In the genomic region with DNA sequence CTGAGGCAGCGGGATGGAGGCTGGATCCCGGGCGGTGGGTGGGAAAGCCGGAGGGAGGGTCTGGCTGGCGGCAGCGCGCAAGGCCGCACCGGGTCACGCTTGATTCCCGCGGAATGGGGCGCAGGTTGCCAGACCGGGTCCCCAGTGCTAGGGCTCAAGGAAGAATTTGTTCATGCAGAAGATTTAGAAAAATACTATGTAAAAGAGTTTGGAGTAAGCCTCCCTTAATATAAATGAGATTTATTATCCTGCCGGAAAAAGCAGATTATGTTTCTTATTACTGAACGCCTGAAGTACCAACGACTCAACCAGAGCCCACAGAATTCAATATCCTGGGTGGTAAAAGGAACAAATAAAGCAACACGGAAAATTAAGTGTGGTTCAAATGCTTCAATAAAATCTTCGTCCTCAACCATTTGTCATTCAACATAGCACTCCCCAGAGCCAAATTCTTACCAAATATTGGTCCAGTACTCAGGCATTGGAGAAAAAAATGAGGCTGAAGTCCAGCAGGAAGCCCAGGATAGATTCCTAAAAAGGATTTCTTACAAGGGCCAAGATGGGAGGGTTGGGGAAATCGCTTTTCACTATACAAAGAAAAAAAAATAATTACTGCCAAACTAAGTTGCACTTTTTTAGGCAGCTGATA, we compare ENCODE assay signal across 8 cellular contexts. TPM values are rescaled to one million over a fixed set of nuclear protein-coding genes. Genes with fewer than 3 reads are reported as not detected.
DNase-seq lines count a peak whose midpoint lies in the region; ATAC-seq, FAIRE-seq and TF ChIP-seq lines count a peak whose summit lies in the region.

No MANE protein-coding gene starts in this region.

- H4K8ac ChIP-seq in H1 (ENCODE audit: extremely low read depth, insufficient read depth, low read length), result no peak overlapping the region

- H3K23me2 ChIP-seq in H1 (ENCODE audit: low read depth, low read length), result no peaks in the 10 kb centered on the region

- ATAC-seq in GM19395 (IDR thresholded peaks at IDR 0.05; ENCODE audit: unreplicated experiment) (peak; percentile 6), HG03196 (IDR thresholded peaks at IDR 0.05; ENCODE audit: unreplicated experiment) (no peak), HG02623 (IDR thresholded peaks at IDR 0.05; ENCODE audit: unreplicated experiment) (no peak)
- ATAC-seq in activated CD4-positive, CD25-positive, alpha-beta regulatory T cell treated with anti-CD3 and anti-CD28 coated beads, Interleukin-2, amount 50 U/mL, for 24 hours, result no peak

- H3K79me2 ChIP-seq in H1 (ENCODE audit: control insufficient read depth in 1 of 2, insufficient read depth in 2 of 2, low read length in 2 of 2), result peaks cover 0 to 7% of the 10 kb centered on the region in 2 experiments; a peak in 2 of 4 replicates

- TF ChIP-seq RAD21 in H1 (IDR thresholded peaks at IDR 0.05 in 1 of 2, conservative IDR thresholded peaks at IDR 0.05 in 1 of 2; ENCODE audit: low read depth in 2 of 2, low read length in 2 of 2), result no peak

- H3K36me3 ChIP-seq in BJ (ENCODE audit: control insufficient read depth, insufficient read depth, low read length) (no peaks in the 10 kb centered on the region), NT2/D1 (ENCODE audit: insufficient read depth, insufficient read length, low read length) (no peaks in the 10 kb centered on the region), H1 (ENCODE audit: control insufficient read depth in 2 of 4, insufficient read depth in 4 of 4, low read length in 3 of 4) (no peaks in the 10 kb centered on the region), neuron (ENCODE audit: insufficient read depth, low read length) (no peaks in the 10 kb centered on the region)

- H2BK20ac ChIP-seq in H1 (ENCODE audit: low read length), result no peak overlapping the region

- no peaks in the 10 kb centered on the region for H3K4me1 ChIP-seq in NT2/D1 (ENCODE audit: insufficient read depth, insufficient read length)
- 0 out of 7 replicates have a peak, but pooled peaks cover 0 to 3% (median 0%) of the 10 kb centered on the region in 4 experiments for H3K4me1 ChIP-seq in H1 (replicated peaks in 1 of 4; ENCODE audit: control insufficient read depth in 3 of 4, insufficient read depth in 4 of 4, low read length in 3 of 4)
- H3K4me1 ChIP-seq in neuron (ENCODE audit: insufficient read depth, low read length), result peaks cover 19% of the 10 kb centered on the region

- peak overlapping the region; percentile 38 for H3K18ac ChIP-seq in H1 (ENCODE audit: extremely low read depth, low read length)

- no peak for TF ChIP-seq POLR2A in H1 (IDR thresholded peaks at IDR 0.05; ENCODE audit: control extremely low read depth in 1 of 2, low read depth in 2 of 2, low read length in 2 of 2)

- no peak overlapping the region for H3K14ac ChIP-seq in H1 (ENCODE audit: insufficient read length)

- no peak overlapping the region for H4K91ac ChIP-seq in H1 (replicated peaks; ENCODE audit: insufficient read length, low read length)

- H3K4ac ChIP-seq in H1 (replicated peaks; ENCODE audit: insufficient read length, low read depth, low read length), result no peak overlapping the region

- WGBS in H1 (ENCODE audit: extremely low coverage in 1 of 2, insufficient coverage in 1 of 2, insufficient read length in 1 of 2, insufficient replicate concordance in 2 of 2, low coverage in 1 of 2, low lambda C conversion rate in 2 of 2, missing lambda C conversion rate in 1 of 2), 2 experiments, result 4% methylated on average over 15 of the region's 20 CpGs; no CpG with 5 or more reads in 1 of the 2 experiments

- no peak for TF ChIP-seq EP300 in H1 (IDR thresholded peaks at IDR 0.05; ENCODE audit: borderline replicate concordance in 1 of 2, low read depth in 2 of 2, low read length in 2 of 2)

- TF ChIP-seq CTCF in BJ (IDR thresholded peaks at IDR 0.05; ENCODE audit: insufficient read depth, low read depth, low read length) (no peak), H1 (IDR thresholded peaks at IDR 0.05; ENCODE audit: control extremely low read depth in 1 of 3, insufficient read depth in 1 of 3, low read depth in 1 of 3, low read length in 3 of 3) (no peak)

- peak overlapping the region; percentile 81 for H3K4me3 ChIP-seq in BJ (ENCODE audit: low read depth, low read length)
- H3K4me3 ChIP-seq in NT2/D1 (ENCODE audit: insufficient read length, low read depth), result peak overlapping the region; percentile 83
- H3K4me3 ChIP-seq in H1 (ENCODE audit: extremely low read depth in 1 of 4, insufficient read depth in 2 of 4, low read depth in 3 of 4, low read length in 4 of 4), result peak overlapping the region; percentile 63 to 89 (median 75)
- H3K4me3 ChIP-seq in neuron (ENCODE audit: low read length), result peak overlapping the region; percentile 84

- CTCF ChIA-PET in BJ (lab: Yijun Ruan, JAX) (no interaction called here), H1 (lab: Charles Lee; ENCODE audit: partially characterized antibody) (no interaction called here)

- POLR2A ChIA-PET in BJ (lab: Charles Lee), result no interaction called here
- POLR2A ChIA-PET in H1 (lab: Charles Lee; ENCODE audit: partially characterized antibody), result interaction anchor here (0.9 kb wide), 1 partner anchor 15 kb away, joined by 5 read pairs; no protein-coding TSS in a partner anchor

- DNase-seq in BJ (ENCODE audit: low read depth) (no peak), NT2/D1 (ENCODE audit: low read depth, low spot score) (no peak), H1 (ENCODE audit: low read depth in 1 of 2, low spot score in 2 of 2) (no peak)

- no peak overlapping the region for H3K23ac ChIP-seq in H1 (ENCODE audit: insufficient read length)

- H2BK5ac ChIP-seq in H1 (ENCODE audit: low read depth, low read length), result peak overlapping the region; percentile 77; the same call in 1 of the 2 replicates

- H4K5ac ChIP-seq in H1 (ENCODE audit: insufficient read length, low read depth, low read length), result peak overlapping the region; percentile 29

- H4K20me1 ChIP-seq in H1 (replicated peaks in 1 of 2; ENCODE audit: control insufficient read depth in 1 of 2, insufficient read depth in 2 of 2, low read length in 2 of 2), result no peaks in the 10 kb centered on the region

- H3K79me1 ChIP-seq in H1 (ENCODE audit: low read depth, low read length), result no peaks in the 10 kb centered on the region

- peak overlapping the region; percentile 75 for H3K9ac ChIP-seq in NT2/D1 (ENCODE audit: insufficient read length, low read depth)
- peak overlapping the region; percentile 77 to 91 (median 86) for H3K9ac ChIP-seq in H1 (replicated peaks in 1 of 4; ENCODE audit: extremely low read depth in 1 of 4, low read depth in 3 of 4, low read length in 3 of 4)

- FAIRE-seq in H1 (lab: Jason Lieb, UNC), result no peak

- H3K9me3 ChIP-seq in NT2/D1 (ENCODE audit: insufficient read depth, low read length) (no peaks in the 10 kb centered on the region), H1 (ENCODE audit: insufficient read depth in 2 of 2, low read depth in 1 of 2, low read length in 1 of 2) (no peaks in the 10 kb centered on the region), neuron (ENCODE audit: low read length) (no peaks in the 10 kb centered on the region)

- no peak overlapping the region for H3K56ac ChIP-seq in H1 (replicated peaks; ENCODE audit: insufficient read length, low read depth, low read length)

- H2BK12ac ChIP-seq in H1 (ENCODE audit: low read depth, low read length), result no peak overlapping the region

- peak overlapping the region; percentile 77; the same call in 1 of the 2 replicates for H3K27ac ChIP-seq in H1 (ENCODE audit: low read depth, low read length)

- peak overlapping the region; percentile 61 to 64 for H3K4me2 ChIP-seq in H1 (ENCODE audit: insufficient read depth in 1 of 2, low read depth in 2 of 2, low read length in 2 of 2)

- no peak overlapping the region for H2BK15ac ChIP-seq in H1 (ENCODE audit: low read length)

- 0 out of 2 replicates have a peak overlapping the region, but pooled peaks have one; percentile 72 for H2AFZ ChIP-seq in H1 (ENCODE audit: low read length)
- peak overlapping the region; percentile 80 for H2AFZ ChIP-seq in neuron (ENCODE audit: low read depth, low read length)

- no peak overlapping the region for H2AK5ac ChIP-seq in H1 (ENCODE audit: low read depth, low read length)

- H3K27me3 ChIP-seq in BJ (ENCODE audit: control insufficient read depth, insufficient read depth, low read length) (no peaks in the 10 kb centered on the region), NT2/D1 (ENCODE audit: insufficient read depth, insufficient read length) (no peaks in the 10 kb centered on the region), H1 (replicated peaks in 1 of 4; ENCODE audit: control insufficient read depth in 3 of 4, extremely low read depth in 1 of 4, insufficient read depth in 3 of 4, low read length in 3 of 4) (no peaks in the 10 kb centered on the region), neuron (ENCODE audit: insufficient read depth, low read length) (no peaks in the 10 kb centered on the region)

- H2BK120ac ChIP-seq in H1 (replicated peaks; ENCODE audit: low read depth, low read length), result no peak overlapping the region

TF ChIP-seq in H1, 55 proteins besides CTCF, POLR2A, EP300 and RAD21 (continues in another document):
- TF ChIP-seq BRCA1 (IDR thresholded peaks at IDR 0.05; ENCODE audit: low read depth, low read length) (no peak), KDM4A (IDR thresholded peaks at IDR 0.05; ENCODE audit: low read depth, low read length, severe bottlenecking) (peak; percentile 48)
- TF ChIP-seq, protein P1, sequence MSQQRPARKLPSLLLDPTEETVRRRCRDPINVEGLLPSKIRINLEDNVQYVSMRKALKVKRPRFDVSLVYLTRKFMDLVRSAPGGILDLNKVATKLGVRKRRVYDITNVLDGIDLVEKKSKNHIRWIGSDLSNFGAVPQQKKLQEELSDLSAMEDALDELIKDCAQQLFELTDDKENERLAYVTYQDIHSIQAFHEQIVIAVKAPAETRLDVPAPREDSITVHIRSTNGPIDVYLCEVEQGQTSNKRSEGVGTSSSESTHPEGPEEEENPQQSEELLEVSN (IDR thresholded peaks at IDR 0.05), result peak; percentile 56; the same call in 1 of the 2 replicates

RNA-seq across cellular contexts. Expression of a gene that starts 1.2 kb away (rescaled TPM):
- polyA plus RNA-seq in BJ (2011; rRNA removed) (4.7 and 6.0 TPM in 2 replicates), H1 (2011; rRNA removed) (0.35 TPM in 2 replicates)
- 75.6 and 83.4 TPM in 2 replicates for polyA minus RNA-seq in BJ (2011; rRNA and poly(A)+ RNA removed)
- 0.46 and 1.3 TPM in 2 replicates for total RNA-seq in H1 (2021; fragmentation: NEBNext Ultra II Directional; extraction: Animal tissue kit (Norgen Biotek cat#: 25700))
- 0.14 TPM for polyA plus RNA-seq in H1 (2011; cell fraction: cytosol; rRNA removed)
- polyA plus RNA-seq in H1 (2011; cell fraction: nucleus; rRNA removed), result 0.86 TPM
- 0.08 to 0.20 TPM (median 0.11 TPM) in 4 replicates for polyA plus RNA-seq in H1 (2012, experiment 1 of 2)
- polyA plus RNA-seq in H1 (2012, experiment 2 of 2), result not detected
- 0.45 TPM for polyA plus RNA-seq in H1 (2013, experiment 1 of 2)
- polyA plus RNA-seq in H1 (2013, experiment 2 of 2), result 0.11 TPM
- 3.5 and 4.8 TPM in 2 replicates for polyA minus RNA-seq in H1 (2011; rRNA and poly(A)+ RNA removed)
- polyA minus RNA-seq in H1 (2011; cell fraction: cytosol; rRNA and poly(A)+ RNA removed), result 1.8 TPM
- 12.4 TPM for polyA minus RNA-seq in H1 (2011; cell fraction: nucleus; rRNA and poly(A)+ RNA removed)
